ENCODE assay signal across 1 cellular context in the genomic region with DNA sequence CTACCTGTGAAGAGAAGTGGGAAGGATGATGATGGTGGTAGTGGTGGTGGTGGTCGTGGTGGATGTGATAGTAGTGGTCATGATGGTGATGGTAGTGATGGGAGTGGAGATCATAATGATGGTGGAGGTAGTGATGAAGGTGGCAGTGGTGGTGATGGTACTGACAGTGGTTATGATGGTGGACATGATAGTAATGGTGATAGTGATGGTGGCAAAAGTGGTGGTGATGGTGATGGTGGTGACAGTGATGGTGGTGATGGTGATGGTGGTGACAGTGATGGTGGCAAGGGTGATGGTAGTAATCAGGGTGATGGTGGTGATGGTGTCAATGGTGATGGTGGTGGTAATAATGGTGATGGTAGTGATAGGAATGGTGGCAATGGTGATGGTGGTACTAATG.
TF ChIP-seq lines count a peak whose summit lies in the region.

No MANE protein-coding gene starts in this region.

TF ChIP-seq in HEK293, 187 proteins besides CTCF, POLR2A, EP300 and RAD21 (continued from another document):
- TF ChIP-seq ZNF580 (tag by site-specific recombination; IDR thresholded peaks at IDR 0.05) (no peak), ZNF354C (tag by site-specific recombination; IDR thresholded peaks at IDR 0.05; ENCODE audit: borderline replicate concordance, low read depth) (no peak), ZNF488 (tag by site-specific recombination; IDR thresholded peaks at IDR 0.05) (0 out of 2 replicates have a peak, but pooled peaks have one; percentile 16), YY2 (tag by site-specific recombination; IDR thresholded peaks at IDR 0.05) (peak; percentile 14; the same call in 1 of the 2 replicates), ZNF366 (tag by site-specific recombination; conservative IDR thresholded peaks at IDR 0.05) (no peak), ZNF132 (tag by site-specific recombination; IDR thresholded peaks at IDR 0.05; ENCODE audit: borderline replicate concordance) (no peak), ZNF623 (tag by site-specific recombination; IDR thresholded peaks at IDR 0.05) (no peak), ZNF785 (tag by site-specific recombination; IDR thresholded peaks at IDR 0.05) (peak; percentile 63; the same call in 1 of the 2 replicates), ZFP3 (tag by site-specific recombination; IDR thresholded peaks at IDR 0.05; ENCODE audit: low read depth) (no peak), ZNF501 (tag by site-specific recombination; IDR thresholded peaks at IDR 0.05) (no peak), ZNF10 (tag by site-specific recombination; IDR thresholded peaks at IDR 0.05) (no peak), OSR2 (tag by site-specific recombination; IDR thresholded peaks at IDR 0.05) (no peak), ZNF768 (tag by site-specific recombination; IDR thresholded peaks at IDR 0.05) (no peak), ZNF571 (tag by site-specific recombination; IDR thresholded peaks at IDR 0.05) (0 out of 2 replicates have a peak, but pooled peaks have one; percentile 14), ZNF549 (tag by site-specific recombination; IDR thresholded peaks at IDR 0.05) (no peak), ZNF776 (tag by site-specific recombination; IDR thresholded peaks at IDR 0.05; ENCODE audit: borderline replicate concordance) (0 out of 2 replicates have a peak, but pooled peaks have one; percentile 61), ZNF510 (tag by site-specific recombination; IDR thresholded peaks at IDR 0.05; ENCODE audit: insufficient replicate concordance) (no peak), ZNF707 (tag by site-specific recombination; IDR thresholded peaks at IDR 0.05) (0 out of 2 replicates have a peak, but pooled peaks have one; percentile 23), GFI1B (tag by site-specific recombination; IDR thresholded peaks at IDR 0.05) (no peak), ZNF658 (tag by site-specific recombination; IDR thresholded peaks at IDR 0.05) (no peak), ZNF211 (tag by site-specific recombination; IDR thresholded peaks at IDR 0.05; ENCODE audit: low read depth) (no peak), ZNF274 (IDR thresholded peaks at IDR 0.05; ENCODE audit: low read length) (no peak), ZNF274 (tag by site-specific recombination; IDR thresholded peaks at IDR 0.05; ENCODE audit: borderline replicate concordance) (peak; percentile 50; the same call in 1 of the 2 replicates), KLF7 (tag by site-specific recombination; IDR thresholded peaks at IDR 0.05; ENCODE audit: borderline replicate concordance) (no peak), ZBTB44 (tag by site-specific recombination; IDR thresholded peaks at IDR 0.05) (no peak), ZNF24 (tag by site-specific recombination; IDR thresholded peaks at IDR 0.05) (no peak), ZNF621 (tag by site-specific recombination; IDR thresholded peaks at IDR 0.05) (peak; percentile 59; the same call in 1 of the 2 replicates), TRIM28 (IDR thresholded peaks at IDR 0.05; ENCODE audit: borderline replicate concordance, low read length) (no peak), SALL2 (tag by site-specific recombination; IDR thresholded peaks at IDR 0.05; ENCODE audit: borderline replicate concordance) (no peak), ZNF792 (tag by site-specific recombination; IDR thresholded peaks at IDR 0.05) (no peak), AEBP2 (tag by site-specific recombination; IDR thresholded peaks at IDR 0.05; ENCODE audit: borderline replicate concordance) (no peak), ZNF530 (tag by site-specific recombination; IDR thresholded peaks at IDR 0.05; ENCODE audit: low read depth) (no peak), ZSCAN16 (tag by site-specific recombination; IDR thresholded peaks at IDR 0.05) (no peak), ZNF677 (tag by site-specific recombination; IDR thresholded peaks at IDR 0.05) (no peak), ZNF473 (tag by site-specific recombination; IDR thresholded peaks at IDR 0.05) (0 out of 2 replicates have a peak, but pooled peaks have one; percentile 36), REPIN1 (tag by site-specific recombination; IDR thresholded peaks at IDR 0.05; ENCODE audit: low read depth) (no peak), ZNF133 (tag by site-specific recombination; IDR thresholded peaks at IDR 0.05) (peak; percentile 32; the same call in 1 of the 2 replicates), MEIS1 (CRISPR knock-in tag; IDR thresholded peaks at IDR 0.05; ENCODE audit: borderline replicate concordance) (no peak), ZNF214 (tag by site-specific recombination; IDR thresholded peaks at IDR 0.05; ENCODE audit: borderline replicate concordance) (no peak)
- TF ChIP-seq, protein P1, sequence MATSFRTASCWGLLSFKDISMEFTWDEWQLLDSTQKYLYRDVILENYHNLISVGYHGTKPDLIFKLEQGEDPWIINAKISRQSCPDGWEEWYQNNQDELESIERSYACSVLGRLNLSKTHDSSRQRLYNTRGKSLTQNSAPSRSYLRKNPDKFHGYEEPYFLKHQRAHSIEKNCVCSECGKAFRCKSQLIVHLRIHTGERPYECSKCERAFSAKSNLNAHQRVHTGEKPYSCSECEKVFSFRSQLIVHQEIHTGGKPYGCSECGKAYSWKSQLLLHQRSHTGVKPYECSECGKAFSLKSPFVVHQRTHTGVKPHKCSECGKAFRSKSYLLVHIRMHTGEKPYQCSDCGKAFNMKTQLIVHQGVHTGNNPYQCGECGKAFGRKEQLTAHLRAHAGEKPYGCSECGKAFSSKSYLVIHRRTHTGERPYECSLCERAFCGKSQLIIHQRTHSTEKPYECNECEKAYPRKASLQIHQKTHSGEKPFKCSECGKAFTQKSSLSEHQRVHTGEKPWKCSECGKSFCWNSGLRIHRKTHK (tag by site-specific recombination; IDR thresholded peaks at IDR 0.05), result no peak
